In the genomic region with DNA sequence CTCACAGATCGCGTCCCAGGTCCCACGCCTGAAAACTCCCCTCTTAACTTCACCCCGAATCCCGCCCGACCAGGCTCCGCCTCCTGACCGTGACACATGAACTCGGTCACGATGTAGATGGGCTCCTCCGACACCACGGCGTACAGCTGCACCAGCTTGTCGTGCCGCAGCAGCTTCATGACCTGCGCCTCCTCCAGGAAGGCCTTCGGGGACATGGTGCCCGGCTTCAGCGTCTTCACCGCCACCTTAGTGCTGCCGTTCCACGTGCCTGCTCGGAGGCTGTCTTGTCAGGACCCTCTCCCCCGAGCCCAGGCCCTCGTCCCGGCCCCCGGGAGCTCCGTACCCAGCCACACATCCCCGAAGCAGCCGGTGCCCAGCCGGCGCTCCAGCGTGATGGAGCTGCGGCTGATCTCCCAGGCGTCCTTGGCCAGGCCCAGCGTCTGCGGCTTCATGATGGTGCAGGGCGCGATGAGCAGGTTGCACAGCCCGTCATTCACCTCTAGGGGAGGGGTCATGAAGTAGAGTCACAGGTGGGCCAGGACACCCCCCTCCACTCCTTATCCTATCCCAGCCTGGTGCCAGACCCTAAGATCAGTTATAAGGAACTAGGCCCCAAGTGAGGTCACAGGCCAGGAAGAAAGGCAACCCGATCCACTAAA, we compare ENCODE assay signal across 20 cellular contexts. TPM values are rescaled to one million over a fixed set of nuclear protein-coding genes. Genes with fewer than 3 reads are reported as not detected.
DNase-seq lines count a peak whose midpoint lies in the region; ATAC-seq and TF ChIP-seq lines count a peak whose summit lies in the region.
"Had no signal": no experiment of that assay in that cellular context is flagged by ENCODE, and none has a peak within 500 bp of the region (broad histone marks: within the 10 kb centered on the region; RNA-seq: fewer than 3 reads in every experiment).

No MANE protein-coding gene starts in this region.

- H2BK12ac ChIP-seq in trophoblast cell (ENCODE audit: low read length): no peak overlapping the region

- H2AFZ ChIP-seq in trophoblast cell (ENCODE audit: insufficient read depth, low read length, poor library complexity): no peak overlapping the region

- no peak overlapping the region for H3K23ac ChIP-seq in trophoblast cell (ENCODE audit: low read length)

- H3K36me3 ChIP-seq in iPS-18a (ENCODE audit: control insufficient read depth, low read depth, low read length): no peaks in the 10 kb centered on the region
- H3K36me3 ChIP-seq in trophoblast cell (ENCODE audit: control insufficient read depth in 1 of 2, insufficient read depth in 2 of 2, low read length in 2 of 2): no peaks in the 10 kb centered on the region
- no peaks in the 10 kb centered on the region for H3K36me3 ChIP-seq in Peyer's patch
- H3K36me3 ChIP-seq: ascending aorta, BLaER1, ovary, tibial artery had no signal

- TF ChIP-seq CTCF in GM12872 (IDR thresholded peaks at IDR 0.05; ENCODE audit: insufficient read depth, low read depth, low read length) (0 out of 3 replicates have a peak, but pooled peaks have one; percentile 2), Peyer's patch (IDR thresholded peaks at IDR 0.05) (no peak), GM20000 (IDR thresholded peaks at IDR 0.05; ENCODE audit: extremely low read depth, missing control alignments) (no peak)

- H3K27ac ChIP-seq in iPS-18a (ENCODE audit: low read length): no peak overlapping the region
- no peak overlapping the region for H3K27ac ChIP-seq in trophoblast cell (ENCODE audit: low read depth, low read length)
- no peak overlapping the region for H3K27ac ChIP-seq in Peyer's patch
- H3K27ac ChIP-seq: ascending aorta, BLaER1, coronary artery, ovary, tibial artery had no signal

- H4K91ac ChIP-seq in trophoblast cell (ENCODE audit: low read depth, low read length): no peak overlapping the region

- H3K4me3 ChIP-seq in iPS-18a (ENCODE audit: low read length): peak overlapping the region; percentile 68
- H3K4me3 ChIP-seq in trophoblast cell (ENCODE audit: low read depth, low read length): no peak overlapping the region
- H3K4me3 ChIP-seq in Peyer's patch: no peak overlapping the region
- H3K4me3 ChIP-seq: ascending aorta, BLaER1, ovary, tibial artery had no signal

- H3K9ac ChIP-seq in iPS-18a (ENCODE audit: low read length) (no peak overlapping the region), trophoblast cell (ENCODE audit: low read length) (no peak overlapping the region)
- H3K9ac ChIP-seq: BLaER1 had no signal

- intact Hi-C loops in posterior vena cava (cut with DNase I): loop anchor here in 1 of 2 donors (2.0 kb wide), 1 partner anchor 53 kb away; no protein-coding TSS in a partner anchor

- peak overlapping the region; percentile 40 for H3K4me2 ChIP-seq in trophoblast cell (ENCODE audit: low read length)
- H3K4me2 ChIP-seq: BLaER1 had no signal

- H3K4me3 Mint-ChIP-seq in T-cell: peak overlapping the region in 1 of 3 donors; percentile 13

- H3K9me3 Mint-ChIP-seq in T-cell: no peaks in the 10 kb centered on the region

- no peak overlapping the region for H2BK120ac ChIP-seq in trophoblast cell (ENCODE audit: insufficient read depth, low read length, poor library complexity)

- WGBS in trophoblast cell (ENCODE audit: extremely low coverage, insufficient coverage, insufficient read length): no CpG with 5 or more reads among the region's 41 CpGs

- no peaks in the 10 kb centered on the region for H3K79me2 ChIP-seq in trophoblast cell (ENCODE audit: control insufficient read depth, insufficient read depth, low read length, poor library complexity)

- H3K9me3 ChIP-seq in iPS-18a (ENCODE audit: control insufficient read depth, low read depth, low read length): no peaks in the 10 kb centered on the region
- H3K9me3 ChIP-seq in trophoblast cell (ENCODE audit: insufficient read depth, low read depth, low read length): peaks cover 5% of the 10 kb centered on the region
- H3K9me3 ChIP-seq in Peyer's patch: no peaks in the 10 kb centered on the region
- H3K9me3 ChIP-seq: ascending aorta, BLaER1, ovary, tibial artery had no signal

- no peak overlapping the region for H3K14ac ChIP-seq in trophoblast cell (ENCODE audit: low read length)

- no peak overlapping the region for H3K4ac ChIP-seq in trophoblast cell (ENCODE audit: low read depth, low read length)

- H3K36me3 Mint-ChIP-seq in T-cell: no peaks in the 10 kb centered on the region

- H3K27me3 ChIP-seq in iPS-18a (ENCODE audit: control insufficient read depth, insufficient read depth, low read length): peaks cover 12% of the 10 kb centered on the region
- H3K27me3 ChIP-seq in trophoblast cell (ENCODE audit: insufficient read depth, low read length): no peaks in the 10 kb centered on the region
- no peaks in the 10 kb centered on the region for H3K27me3 ChIP-seq in Peyer's patch
- H3K27me3 ChIP-seq: ascending aorta, BLaER1, ovary had no signal

- no peak for TF ChIP-seq POLR2A in Peyer's patch (IDR thresholded peaks at IDR 0.05)

- no peak overlapping the region for H2AK5ac ChIP-seq in trophoblast cell (ENCODE audit: low read length)

- H3K79me1 ChIP-seq in trophoblast cell (ENCODE audit: low read length): no peaks in the 10 kb centered on the region

- ATAC-seq in T-cell (replicated peaks in 1 of 4): no peak
- no peak for ATAC-seq in HG02973 (IDR thresholded peaks at IDR 0.05; ENCODE audit: unreplicated experiment)

- peak overlapping the region; percentile 65 to 97 for H3K27ac Mint-ChIP-seq in T-cell

- H3K27me3 Mint-ChIP-seq in T-cell: no peaks in the 10 kb centered on the region

- peaks cover 67 to 80% (median 77%) of the 10 kb centered on the region in 3 donors for H3K4me1 Mint-ChIP-seq in T-cell

- POLR2A ChIA-PET in T-cell (lab: Charles Lee): interaction anchor here in 1 of 2 donors (0.7 kb wide), 1 partner anchor 8 kb away, joined by 3 read pairs; no protein-coding TSS in a partner anchor

- CTCF ChIA-PET in T-cell (lab: Charles Lee): interaction anchor here in 1 of 2 donors (0.7 kb wide), 1 partner anchor 55 kb away, joined by 3 read pairs; no protein-coding TSS in a partner anchor

- H4K12ac ChIP-seq in trophoblast cell (ENCODE audit: low read depth, low read length): no peak overlapping the region

- H2BK5ac ChIP-seq in trophoblast cell (ENCODE audit: low read depth, low read length, poor library complexity): no peak overlapping the region

- DNase-seq in T-cell (no peak), trophoblast cell (no peak), posterior vena cava (ENCODE audit: low spot score) (no peak), Peyer's patch (no peak), GM20000 (ENCODE audit: low spot score) (no peak)
- DNase-seq: activated CD8-positive, alpha-beta memory T cell treated with anti-CD3 and anti-CD28 coated beads, Interleukin-2, amount 50 U/mL, for 4 hours; DMS79 treated with DMSO at 0.1 percent for 48 hours; erythroblast; kidney; NCI-H146; NCI-H345; tibial artery had no signal

- no peaks in the 10 kb centered on the region for H3K4me1 ChIP-seq in iPS-18a (ENCODE audit: control insufficient read depth, low read depth, low read length)
- no peaks in the 10 kb centered on the region for H3K4me1 ChIP-seq in trophoblast cell (ENCODE audit: control insufficient read depth in 1 of 2, insufficient read depth in 2 of 2, low read length in 2 of 2)
- peaks cover 0 to 4% (median 0%) of the 10 kb centered on the region in 4 donors for H3K4me1 ChIP-seq in Peyer's patch
- H3K4me1 ChIP-seq: ascending aorta had no signal

- no peak overlapping the region for H3K18ac ChIP-seq in trophoblast cell (ENCODE audit: low read length)

- H4K8ac ChIP-seq in trophoblast cell (ENCODE audit: low read depth, low read length): no peak overlapping the region

RNA-seq across cellular contexts. Expression of a gene that starts 11.5 kb away (rescaled TPM):
- total RNA-seq in T-cell (10 to 100 TPM; 21.9 to 26.4 (median 23.1) TPM), posterior vena cava (10 to 100 TPM; 54.5 to 58.3 TPM), Peyer's patch (10 to 100 TPM in 3 of 4 donors, 1 to 10 TPM in 1; 7.0 to 21.5 (median 12.0) TPM)
- 37.4 and 37.5 TPM in 2 replicates for polyA plus RNA-seq in trophoblast cell (2013)

RNA-seq across cellular contexts. Expression of a gene that starts 19.5 kb away (rescaled TPM):
- total RNA-seq in T-cell (10 to 100 TPM in 2 of 5 donors, 1 to 10 TPM in 3; 3.2 to 37.3 (median 5.7) TPM), posterior vena cava (10 to 100 TPM; 21.9 to 22.5 TPM), Peyer's patch (10 to 100 TPM in 1 of 4 donors, 1 to 10 TPM in 3; 1.1 to 38.8 (median 4.7) TPM)
- 0.04 TPM in 1 of 2 replicates, not detected in the other for polyA plus RNA-seq in trophoblast cell (2013)
- total RNA-seq: glomerular endothelial cell had no signal

RNA-seq across cellular contexts. Expression of a gene that starts 56.5 kb away (rescaled TPM):
- 10 to 100 TPM; 28.2 to 52.1 (median 40.7) TPM for total RNA-seq in T-cell
- polyA plus RNA-seq in trophoblast cell (2013): 107 and 108 TPM in 2 replicates
- 100 to 1,000 TPM in 1 of 2 donors, 10 to 100 TPM in 1; 55.2 to 104 TPM for total RNA-seq in posterior vena cava
- total RNA-seq in Peyer's patch: 10 to 100 TPM; 17.8 to 28.5 (median 20.7) TPM
